Comparison of ENCODE assay signal across 8 cellular contexts in genomic region chr7:65080799-65081651, GRCh38.
DNase-seq lines count a peak whose midpoint lies in the region; ATAC-seq and TF ChIP-seq lines count a peak whose summit lies in the region.
"Not testable (repeated sequence)": the region's sequence is repeated elsewhere in the genome, so short reads cannot be mapped to it uniquely, and the experiment has no call there.

No MANE protein-coding gene starts in this region.

- H3K36me3 Mint-ChIP-seq in chondrocyte (ENCODE audit: low read depth): not testable (repeated sequence)

- H3K9me3 Mint-ChIP-seq in chondrocyte (ENCODE audit: low read depth): not testable (repeated sequence)

- H3K4me1 Mint-ChIP-seq in chondrocyte (ENCODE audit: low read depth): not testable (repeated sequence)

- H3K27me3 Mint-ChIP-seq in chondrocyte (ENCODE audit: low read depth): not testable (repeated sequence)

- peak overlapping the region; percentile 90 for H3K4me3 Mint-ChIP-seq in chondrocyte (ENCODE audit: unreplicated experiment)

- peak; percentile 100 for ATAC-seq in GM18909 (IDR thresholded peaks at IDR 0.05; ENCODE audit: poor library complexity, unreplicated experiment)
- ATAC-seq in HG03135 (IDR thresholded peaks at IDR 0.05; ENCODE audit: unreplicated experiment): peak; percentile 100

- not testable (repeated sequence) for TF ChIP-seq CTCF in AG09319 (IDR thresholded peaks at IDR 0.05; ENCODE audit: low read depth, low read length)
- peak; percentile 46 for TF ChIP-seq CTCF in chondrocyte (IDR thresholded peaks at IDR 0.05)

- peak overlapping the region; percentile 87 for H3K27ac Mint-ChIP-seq in chondrocyte (ENCODE audit: unreplicated experiment)

- DNase-seq in AG09319 (ENCODE audit: extremely low read depth, low read depth): peak; percentile 86
- peak; percentile 89 for DNase-seq in NCI-H2227 treated with DMSO at 0.1 percent for 48 hours (lab: John Stamatoyannopoulos, UW)
- DNase-seq in activated CD4-positive, alpha-beta T cell treated with anti-CD3 and anti-CD28 coated beads for 4 hours: peak; percentile 91 to 92
- DNase-seq in chondrocyte (ENCODE audit: low spot score): peak; percentile 97
- peak; percentile 52 for DNase-seq in kidney glomerular epithelial cell (lab: John Stamatoyannopoulos, UW)
- peak; percentile 78 to 81 for DNase-seq in stimulated activated CD4-positive, alpha-beta T cell treated with anti-CD3 and anti-CD28 coated beads, Interleukin-15, amount 100 ng/mL, for 1 hour (ENCODE audit: low read depth in 1 of 2, low spot score in 1 of 2)

Comparison
In these comparisons a context has a peak if more than half of its experiments do, and no peak if none do; other contexts are left out.
1. Peak in every context shown above with its lines: DNase-seq and ATAC-seq.